2 cellular contexts compared by ENCODE assay signal in the genomic region with DNA sequence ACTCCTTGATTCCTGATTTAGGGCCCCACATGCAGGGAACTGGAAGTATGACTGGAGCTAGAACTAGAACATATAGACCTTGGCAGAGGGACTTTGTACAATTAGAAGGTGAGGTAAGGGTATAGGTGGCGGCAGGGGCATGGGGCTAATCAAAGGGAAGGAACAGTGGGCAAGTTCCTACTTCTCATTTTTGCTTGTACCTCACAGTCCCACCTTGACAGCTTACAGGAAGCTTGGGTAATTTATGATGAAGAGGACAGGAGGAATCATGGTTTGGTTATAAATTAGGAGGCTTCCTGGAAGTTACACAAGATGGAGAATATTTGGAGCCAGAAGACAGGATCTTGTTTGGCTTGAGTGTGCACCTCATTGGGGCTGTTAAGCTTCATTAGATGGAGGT.
TF ChIP-seq lines count a peak whose summit lies in the region.

No MANE protein-coding gene starts in this region.

TF ChIP-seq in liver, 16 proteins besides CTCF, POLR2A, EP300 and RAD21:
- TF ChIP-seq ZBTB33 (IDR thresholded peaks at IDR 0.05) (no peak), RXRA (IDR thresholded peaks at IDR 0.05) (no peak), GABPA (IDR thresholded peaks at IDR 0.05 in 1 of 2, conservative IDR thresholded peaks at IDR 0.05 in 1 of 2) (no peak), YY1 (IDR thresholded peaks at IDR 0.05) (no peak), ATF3 (IDR thresholded peaks at IDR 0.05) (no peak), EGR1 (IDR thresholded peaks at IDR 0.05; ENCODE audit: low read depth in 2 of 2) (no peak), HNF4A (conservative IDR thresholded peaks at IDR 0.05) (no peak), HNF4G (IDR thresholded peaks at IDR 0.05) (no peak), FOXA2 (IDR thresholded peaks at IDR 0.05) (no peak), FOXA1 (IDR thresholded peaks at IDR 0.05) (no peak), JUND (IDR thresholded peaks at IDR 0.05) (no peak), SP1 (IDR thresholded peaks at IDR 0.05) (no peak), TAF1 (conservative IDR thresholded peaks at IDR 0.05) (no peak), NR2F2 (IDR thresholded peaks at IDR 0.05) (no peak)
- TF ChIP-seq, protein P1, sequence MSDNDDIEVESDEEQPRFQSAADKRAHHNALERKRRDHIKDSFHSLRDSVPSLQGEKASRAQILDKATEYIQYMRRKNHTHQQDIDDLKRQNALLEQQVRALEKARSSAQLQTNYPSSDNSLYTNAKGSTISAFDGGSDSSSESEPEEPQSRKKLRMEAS (IDR thresholded peaks at IDR 0.05): no peak

TF ChIP-seq in HepG2, 621 proteins besides CTCF, POLR2A, EP300 and RAD21 (continued from another document):
- TF ChIP-seq, protein P2, sequence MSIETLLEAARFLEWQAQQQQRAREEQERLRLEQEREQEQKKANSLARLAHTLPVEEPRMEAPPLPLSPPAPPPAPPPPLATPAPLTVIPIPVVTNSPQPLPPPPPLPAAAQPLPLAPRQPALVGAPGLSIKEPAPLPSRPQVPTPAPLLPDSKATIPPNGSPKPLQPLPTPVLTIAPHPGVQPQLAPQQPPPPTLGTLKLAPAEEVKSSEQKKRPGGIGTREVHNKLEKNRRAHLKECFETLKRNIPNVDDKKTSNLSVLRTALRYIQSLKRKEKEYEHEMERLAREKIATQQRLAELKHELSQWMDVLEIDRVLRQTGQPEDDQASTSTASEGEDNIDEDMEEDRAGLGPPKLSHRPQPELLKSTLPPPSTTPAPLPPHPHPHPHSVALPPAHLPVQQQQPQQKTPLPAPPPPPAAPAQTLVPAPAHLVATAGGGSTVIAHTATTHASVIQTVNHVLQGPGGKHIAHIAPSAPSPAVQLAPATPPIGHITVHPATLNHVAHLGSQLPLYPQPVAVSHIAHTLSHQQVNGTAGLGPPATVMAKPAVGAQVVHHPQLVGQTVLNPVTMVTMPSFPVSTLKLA (IDR thresholded peaks at IDR 0.05): no peak
- TF ChIP-seq ZSCAN25 (CRISPR knock-in tag; IDR thresholded peaks at IDR 0.05) (no peak), ZNF768 (CRISPR knock-in tag; IDR thresholded peaks at IDR 0.05) (no peak), ZNF337 (CRISPR knock-in tag; IDR thresholded peaks at IDR 0.05; ENCODE audit: borderline replicate concordance, low read depth) (no peak), SUZ12 (IDR thresholded peaks at IDR 0.05; ENCODE audit: low read depth, low read length) (no peak), EED (CRISPR knock-in tag; IDR thresholded peaks at IDR 0.05) (no peak), ZNF256 (CRISPR knock-in tag; conservative IDR thresholded peaks at IDR 0.05) (no peak), NFE2 (CRISPR knock-in tag; IDR thresholded peaks at IDR 0.05) (no peak), ZNF263 (CRISPR knock-in tag; IDR thresholded peaks at IDR 0.05) (no peak), SP1 (IDR thresholded peaks at IDR 0.05) (no peak), SP1 (CRISPR knock-in tag; IDR thresholded peaks at IDR 0.05) (no peak), ZNF143 (CRISPR knock-in tag; IDR thresholded peaks at IDR 0.05) (no peak), BATF2 (CRISPR knock-in tag; IDR thresholded peaks at IDR 0.05) (no peak), ZUFSP (CRISPR knock-in tag; IDR thresholded peaks at IDR 0.05; ENCODE audit: borderline replicate concordance) (no peak), ZNF318 (CRISPR knock-in tag; IDR thresholded peaks at IDR 0.05) (no peak), MED8 (CRISPR knock-in tag; IDR thresholded peaks at IDR 0.05; ENCODE audit: insufficient replicate concordance) (no peak), ELF3 (CRISPR knock-in tag; IDR thresholded peaks at IDR 0.05) (no peak), TBL1XR1 (IDR thresholded peaks at IDR 0.05; ENCODE audit: borderline replicate concordance, low read length, partially characterized antibody) (no peak)
